Comparison of ENCODE assay signal across 35 cellular contexts in the genomic region with DNA sequence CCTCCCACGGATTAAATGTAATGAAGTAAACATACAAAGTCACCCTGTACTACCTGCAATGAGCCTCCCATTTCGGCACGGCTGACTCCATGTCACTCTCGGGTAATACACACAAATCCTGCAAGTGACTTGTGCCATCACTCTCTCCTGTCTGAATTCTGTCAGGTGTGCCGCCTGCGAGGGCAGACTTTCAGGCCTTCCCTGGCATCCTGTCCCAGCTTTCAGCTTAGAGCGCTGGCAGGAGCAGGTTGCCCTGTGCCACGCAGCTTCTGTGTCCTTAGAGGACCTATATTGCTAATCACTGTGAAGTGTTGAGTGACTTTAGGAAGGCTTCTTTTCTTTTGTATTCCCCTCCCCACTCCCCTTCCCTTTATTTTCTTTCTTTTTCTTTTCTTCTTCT. TPM values are rescaled to one million over a fixed set of nuclear protein-coding genes. Genes with fewer than 3 reads are reported as not detected.
"Had no signal": no experiment of that assay in that cellular context is flagged by ENCODE, and none has a peak within 500 bp of the region (broad histone marks: within the 10 kb centered on the region; RNA-seq: fewer than 3 reads in every experiment).

No MANE protein-coding gene starts in this region.

- H3K9me3 Mint-ChIP-seq: activated B cell treated with CpG ODN at 0.5 μM for 24 hours; activated CD4-positive, alpha-beta memory T cell treated with anti-CD3 and anti-CD28 coated beads, Interleukin-2, amount 10 ng/mL, durations not matched to agents 7 days and 5 days; activated naive CD8-positive, alpha-beta T cell treated with anti-CD3 and anti-CD28 coated beads for 36 hours; activated T-cell treated with anti-CD3 and anti-CD28 coated beads, Interleukin-2, amount 50 U/mL, for 72 hours; activated T-helper 17 cell treated with anti-CD3 and anti-CD28 coated beads, Interleukin-2, amount 50 U/mL, for 72 hours had no signal

- H3K27ac ChIP-seq: cardiac muscle cell, KMS-11, Peyer's patch, VCaP had no signal

- H3K4me3 ChIP-seq: cardiac muscle cell, Peyer's patch had no signal

- H3K27ac Mint-ChIP-seq: activated B cell treated with CpG ODN at 0.5 μM for 24 hours; activated CD4-positive, alpha-beta memory T cell treated with anti-CD3 and anti-CD28 coated beads, Interleukin-2, amount 10 ng/mL, durations not matched to agents 7 days and 5 days; activated naive CD8-positive, alpha-beta T cell treated with anti-CD3 and anti-CD28 coated beads for 36 hours; activated T-cell treated with anti-CD3 and anti-CD28 coated beads, Interleukin-2, amount 50 U/mL, for 72 hours; activated T-helper 17 cell treated with anti-CD3 and anti-CD28 coated beads, Interleukin-2, amount 50 U/mL, for 72 hours had no signal

- H3K36me3 Mint-ChIP-seq: activated naive CD8-positive, alpha-beta T cell treated with anti-CD3 and anti-CD28 coated beads for 36 hours had no signal

- H3K27me3 ChIP-seq: cardiac muscle cell, Peyer's patch had no signal

- ATAC-seq: activated T-cell treated with anti-CD3 and anti-CD28 coated beads, Interleukin-2, amount 50 U/mL, for 72 hours; activated T-helper 17 cell treated with anti-CD3 and anti-CD28 coated beads, Interleukin-2, amount 50 U/mL, for 72 hours; PC-3 had no signal

- DNase-seq: activated B cell treated with CpG ODN at 0.5 μM for 24 hours; activated CD4-positive, alpha-beta memory T cell treated with anti-CD3 and anti-CD28 coated beads, Interleukin-2, amount 10 ng/mL, durations not matched to agents 7 days and 5 days; activated CD4-positive, alpha-beta T cell treated with anti-CD3 and anti-CD28 coated beads for 48 hours; activated CD4-positive, CD25-positive, alpha-beta regulatory T cell treated with anti-CD3 and anti-CD28 coated beads, Interleukin-2, amount 50 U/mL, for 72 hours; activated effector memory CD4-positive, alpha-beta T cell treated with anti-CD3 and anti-CD28 coated beads, Interleukin-2, amount 50 U/mL, for 16 hours; activated naive CD4-positive, alpha-beta T cell; activated naive CD4-positive, alpha-beta T cell treated with anti-CD3 and anti-CD28 coated beads, Interleukin-2, amount 50 U/mL, for 16 hours; activated naive CD8-positive, alpha-beta T cell treated with anti-CD3 and anti-CD28 coated beads for 36 hours; activated T-cell treated with anti-CD3 and anti-CD28 coated beads, Interleukin-2, amount 50 U/mL, for 1 hour; activated T-cell treated with anti-CD3 and anti-CD28 coated beads, Interleukin-2, amount 50 U/mL, for 72 hours; amniotic stem cell; aorta; MM.1S; MV-4-11; NCI-H1092 treated with DMSO at 0.1 percent for 48 hours; NCI-H1417; NCI-H146; NCI-H187; NCI-H2029 treated with DMSO at 0.1 percent for 48 hours; NCI-H2107; NCI-H2171 treated with DMSO at 0.1 percent for 48 hours; NCI-H2227 treated with DMSO at 0.1 percent for 48 hours; NCI-H446 treated with DMSO at 0.1 percent for 48 hours; NCI-H524; PC-3; Peyer's patch; RPMI8226; SW 1271; T-helper 1 cell; T-helper 2 cell; T-helper 9 cell had no signal

- H3K4me3 Mint-ChIP-seq: activated B cell treated with CpG ODN at 0.5 μM for 24 hours; activated CD4-positive, alpha-beta memory T cell treated with anti-CD3 and anti-CD28 coated beads, Interleukin-2, amount 10 ng/mL, durations not matched to agents 7 days and 5 days; activated naive CD8-positive, alpha-beta T cell treated with anti-CD3 and anti-CD28 coated beads for 36 hours; activated T-cell treated with anti-CD3 and anti-CD28 coated beads, Interleukin-2, amount 50 U/mL, for 72 hours; activated T-helper 17 cell treated with anti-CD3 and anti-CD28 coated beads, Interleukin-2, amount 50 U/mL, for 72 hours had no signal

- H3K4me1 Mint-ChIP-seq: activated B cell treated with CpG ODN at 0.5 μM for 24 hours; activated CD4-positive, alpha-beta memory T cell treated with anti-CD3 and anti-CD28 coated beads, Interleukin-2, amount 10 ng/mL, durations not matched to agents 7 days and 5 days; activated naive CD8-positive, alpha-beta T cell treated with anti-CD3 and anti-CD28 coated beads for 36 hours; activated T-helper 17 cell treated with anti-CD3 and anti-CD28 coated beads, Interleukin-2, amount 50 U/mL, for 72 hours had no signal

- H3K4me1 ChIP-seq: Peyer's patch had no signal

- H3K27me3 Mint-ChIP-seq: activated naive CD8-positive, alpha-beta T cell treated with anti-CD3 and anti-CD28 coated beads for 36 hours had no signal

- H3K36me3 ChIP-seq: cardiac muscle cell, Peyer's patch had no signal

- H3K9me3 ChIP-seq: Peyer's patch had no signal

RNA-seq across cellular contexts. Expression of gene S1PR3, which starts 25.8 kb away (rescaled TPM):
- total RNA-seq: activated B cell treated with CpG ODN at 0.5 μM for 24 hours; activated CD4-positive, alpha-beta memory T cell treated with anti-CD3 and anti-CD28 coated beads, Interleukin-2, amount 10 ng/mL, durations not matched to agents 7 days and 5 days; activated T-helper 17 cell treated with anti-CD3 and anti-CD28 coated beads, Interleukin-2, amount 50 U/mL, for 72 hours had no signal
